In genomic region chr4:144582975-144583374, GRCh38 we compare ENCODE assay signal across 2 cellular contexts.
TF ChIP-seq lines count a peak whose summit lies in the region.

No MANE protein-coding gene starts in this region.

TF ChIP-seq in IMR-90, 13 proteins besides CTCF, POLR2A, EP300 and RAD21:
- no peak for TF ChIP-seq MXI1 (IDR thresholded peaks at IDR 0.05; ENCODE audit: borderline replicate concordance, low read depth, low read length)
- no peak for TF ChIP-seq FOS (IDR thresholded peaks at IDR 0.05; ENCODE audit: low read depth, low read length)
- no peak for TF ChIP-seq BHLHE40 (IDR thresholded peaks at IDR 0.05; ENCODE audit: low read depth, low read length)
- TF ChIP-seq RCOR1 (IDR thresholded peaks at IDR 0.05; ENCODE audit: insufficient replicate concordance, low read length): no peak
- no peak for TF ChIP-seq RFX5 (IDR thresholded peaks at IDR 0.05; ENCODE audit: low read depth, low read length)
- TF ChIP-seq SMC3 (IDR thresholded peaks at IDR 0.05; ENCODE audit: low read depth, low read length): no peak
- no peak for TF ChIP-seq MAFK (IDR thresholded peaks at IDR 0.05; ENCODE audit: low read depth, low read length)
- no peak for TF ChIP-seq CHD1 (IDR thresholded peaks at IDR 0.05; ENCODE audit: low read depth, low read length)
- no peak for TF ChIP-seq ELK1 (IDR thresholded peaks at IDR 0.05; ENCODE audit: borderline replicate concordance, low read depth, low read length)
- TF ChIP-seq CEBPB (IDR thresholded peaks at IDR 0.05; ENCODE audit: low read depth, low read length): no peak
- no peak for TF ChIP-seq NFE2L2 (IDR thresholded peaks at IDR 0.05; ENCODE audit: low read depth, low read length)
- TF ChIP-seq MAZ (IDR thresholded peaks at IDR 0.05; ENCODE audit: borderline replicate concordance, low read depth, low read length): no peak
- TF ChIP-seq USF2 (IDR thresholded peaks at IDR 0.05; ENCODE audit: low read depth, low read length): no peak

TF ChIP-seq in SK-N-SH, 30 proteins besides CTCF, POLR2A, EP300 and RAD21:
- TF ChIP-seq ZBTB33 (IDR thresholded peaks at IDR 0.05; ENCODE audit: borderline replicate concordance, low read depth) (no peak), NRF1 (IDR thresholded peaks at IDR 0.05; ENCODE audit: low read depth, low read length) (no peak), IRF3 (IDR thresholded peaks at IDR 0.05; ENCODE audit: low read depth, low read length) (no peak), FOXJ3 (CRISPR knock-in tag; IDR thresholded peaks at IDR 0.05) (no peak), RXRA (IDR thresholded peaks at IDR 0.05; ENCODE audit: borderline replicate concordance, low read depth) (no peak), USF2 (IDR thresholded peaks at IDR 0.05; ENCODE audit: borderline replicate concordance, low read depth, low read length) (no peak), ELF1 (IDR thresholded peaks at IDR 0.05) (no peak), EZH2phosphoT487 (IDR thresholded peaks at IDR 0.05; ENCODE audit: borderline replicate concordance, low read depth) (no peak)
